In the genomic region with DNA sequence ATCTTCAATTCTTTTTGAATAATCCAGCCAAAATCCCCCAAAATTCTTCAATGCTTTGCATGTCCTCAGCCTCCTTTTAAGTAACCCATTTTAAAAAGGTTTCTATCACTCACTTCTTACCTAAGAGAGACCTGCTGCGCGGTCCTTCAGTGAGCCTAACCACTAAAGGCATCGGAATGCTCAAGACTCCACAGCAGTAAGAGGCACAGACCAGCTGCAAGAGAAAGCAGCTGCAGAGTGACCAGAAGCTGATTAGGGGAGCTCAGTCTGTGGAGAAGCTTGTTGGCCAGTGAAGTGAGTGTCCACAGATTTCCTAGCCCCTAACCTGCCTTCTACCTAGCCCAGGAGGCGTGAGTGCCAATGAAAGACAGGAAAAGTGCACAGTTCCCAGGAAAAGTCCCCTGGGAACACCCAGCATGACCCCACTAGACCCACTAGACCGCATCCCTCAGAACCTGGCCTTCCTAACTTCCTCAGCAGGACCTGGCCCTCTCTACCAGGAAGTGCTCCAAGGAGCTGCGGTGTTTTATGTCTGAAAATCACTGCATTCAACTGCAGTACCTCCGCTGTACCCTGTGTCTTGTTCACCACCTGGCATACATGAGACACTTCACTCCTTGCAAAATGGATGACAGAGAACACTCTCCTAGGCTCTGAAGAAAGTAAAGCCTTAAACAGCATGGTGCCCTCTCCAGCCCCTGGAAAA, we compare ENCODE assay signal across 2 cellular contexts.
TF ChIP-seq lines count a peak whose summit lies in the region.

No MANE protein-coding gene starts in this region.

TF ChIP-seq in SK-N-SH treated with all-trans-retinoic acid at 6 μM for 48 hours, 23 proteins besides CTCF, POLR2A, EP300 and RAD21 (continued from another document):
- TF ChIP-seq, protein P1, sequence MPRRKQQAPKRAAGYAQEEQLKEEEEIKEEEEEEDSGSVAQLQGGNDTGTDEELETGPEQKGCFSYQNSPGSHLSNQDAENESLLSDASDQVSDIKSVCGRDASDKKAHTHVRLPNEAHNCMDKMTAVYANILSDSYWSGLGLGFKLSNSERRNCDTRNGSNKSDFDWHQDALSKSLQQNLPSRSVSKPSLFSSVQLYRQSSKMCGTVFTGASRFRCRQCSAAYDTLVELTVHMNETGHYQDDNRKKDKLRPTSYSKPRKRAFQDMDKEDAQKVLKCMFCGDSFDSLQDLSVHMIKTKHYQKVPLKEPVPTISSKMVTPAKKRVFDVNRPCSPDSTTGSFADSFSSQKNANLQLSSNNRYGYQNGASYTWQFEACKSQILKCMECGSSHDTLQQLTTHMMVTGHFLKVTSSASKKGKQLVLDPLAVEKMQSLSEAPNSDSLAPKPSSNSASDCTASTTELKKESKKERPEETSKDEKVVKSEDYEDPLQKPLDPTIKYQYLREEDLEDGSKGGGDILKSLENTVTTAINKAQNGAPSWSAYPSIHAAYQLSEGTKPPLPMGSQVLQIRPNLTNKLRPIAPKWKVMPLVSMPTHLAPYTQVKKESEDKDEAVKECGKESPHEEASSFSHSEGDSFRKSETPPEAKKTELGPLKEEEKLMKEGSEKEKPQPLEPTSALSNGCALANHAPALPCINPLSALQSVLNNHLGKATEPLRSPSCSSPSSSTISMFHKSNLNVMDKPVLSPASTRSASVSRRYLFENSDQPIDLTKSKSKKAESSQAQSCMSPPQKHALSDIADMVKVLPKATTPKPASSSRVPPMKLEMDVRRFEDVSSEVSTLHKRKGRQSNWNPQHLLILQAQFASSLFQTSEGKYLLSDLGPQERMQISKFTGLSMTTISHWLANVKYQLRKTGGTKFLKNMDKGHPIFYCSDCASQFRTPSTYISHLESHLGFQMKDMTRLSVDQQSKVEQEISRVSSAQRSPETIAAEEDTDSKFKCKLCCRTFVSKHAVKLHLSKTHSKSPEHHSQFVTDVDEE (CRISPR knock-in tag; IDR thresholded peaks at IDR 0.05), result no peak
- TF ChIP-seq POU6F1 (CRISPR knock-in tag; IDR thresholded peaks at IDR 0.05; ENCODE audit: borderline replicate concordance, low read depth), result no peak
- no peak for TF ChIP-seq SNAI2 (CRISPR knock-in tag; IDR thresholded peaks at IDR 0.05)
- TF ChIP-seq ZFP30 (CRISPR knock-in tag; IDR thresholded peaks at IDR 0.05), result no peak
- TF ChIP-seq, protein P2, sequence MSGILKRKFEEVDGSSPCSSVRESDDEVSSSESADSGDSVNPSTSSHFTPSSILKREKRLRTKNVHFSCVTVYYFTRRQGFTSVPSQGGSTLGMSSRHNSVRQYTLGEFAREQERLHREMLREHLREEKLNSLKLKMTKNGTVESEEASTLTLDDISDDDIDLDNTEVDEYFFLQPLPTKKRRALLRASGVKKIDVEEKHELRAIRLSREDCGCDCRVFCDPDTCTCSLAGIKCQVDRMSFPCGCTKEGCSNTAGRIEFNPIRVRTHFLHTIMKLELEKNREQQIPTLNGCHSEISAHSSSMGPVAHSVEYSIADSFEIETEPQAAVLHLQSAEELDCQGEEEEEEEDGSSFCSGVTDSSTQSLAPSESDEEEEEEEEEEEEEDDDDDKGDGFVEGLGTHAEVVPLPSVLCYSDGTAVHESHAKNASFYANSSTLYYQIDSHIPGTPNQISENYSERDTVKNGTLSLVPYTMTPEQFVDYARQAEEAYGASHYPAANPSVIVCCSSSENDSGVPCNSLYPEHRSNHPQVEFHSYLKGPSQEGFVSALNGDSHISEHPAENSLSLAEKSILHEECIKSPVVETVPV (CRISPR knock-in tag; IDR thresholded peaks at IDR 0.05), result no peak

TF ChIP-seq in SK-N-SH, 30 proteins besides CTCF, POLR2A, EP300 and RAD21 (continued from another document):
- no peak for TF ChIP-seq USF2 (IDR thresholded peaks at IDR 0.05; ENCODE audit: borderline replicate concordance, low read depth, low read length)
- no peak for TF ChIP-seq RFX5 (IDR thresholded peaks at IDR 0.05; ENCODE audit: low read length)
- no peak for TF ChIP-seq MEF2A (IDR thresholded peaks at IDR 0.05; ENCODE audit: borderline replicate concordance, low read depth)
